ENCODE assay signal across 18 cellular contexts in genomic region chr12:112015938-112016337, GRCh38. TPM values are rescaled to one million over a fixed set of nuclear protein-coding genes. Genes with fewer than 3 reads are reported as not detected.
DNase-seq lines count a peak whose midpoint lies in the region; ATAC-seq, FAIRE-seq and TF ChIP-seq lines count a peak whose summit lies in the region.
"Had no signal": no experiment of that assay in that cellular context is flagged by ENCODE, and none has a peak within 500 bp of the region (broad histone marks: within the 10 kb centered on the region; RNA-seq: fewer than 3 reads in every experiment).

No MANE protein-coding gene starts in this region.

- H3K27ac Mint-ChIP-seq in activated T-helper 17 cell treated with anti-CD3 and anti-CD28 coated beads, Interleukin-2, amount 50 U/mL, for 72 hours, result peak overlapping the region; percentile 41
- peak overlapping the region; percentile 3 to 87 (median 76) for H3K27ac Mint-ChIP-seq in naive thymus-derived CD4-positive, alpha-beta T cell

- no peak for TF ChIP-seq CTCF in DND-41 (IDR thresholded peaks at IDR 0.05; ENCODE audit: borderline replicate concordance, extremely low read depth, low read length, poor library complexity, severe bottlenecking)

- peak overlapping the region in 7 of 11 experiments; percentile 90 to 98 (median 97); a peak in 14 of 22 replicates for H3K27ac ChIP-seq in BLaER1 treated with 17β-estradiol and CSF1 and Interleukin-3, amounts not matched to agents 10 nM and 100 nM
- no peak overlapping the region for H3K27ac ChIP-seq in DND-41 (ENCODE audit: low read length)
- H3K27ac ChIP-seq in naive thymus-derived CD4-positive, alpha-beta T cell (ENCODE audit: low read depth, low read length), result peak overlapping the region; percentile 5
- H3K27ac ChIP-seq: epithelial cell of prostate had no signal

- peaks cover 42 to 61% (median 56%) of the 10 kb centered on the region in 11 experiments for H3K36me3 ChIP-seq in BLaER1 treated with 17β-estradiol and CSF1 and Interleukin-3, amounts not matched to agents 10 nM and 100 nM
- H3K36me3 ChIP-seq in DND-41 (ENCODE audit: insufficient read depth, low read length), result peaks cover 57% of the 10 kb centered on the region
- H3K36me3 ChIP-seq in naive thymus-derived CD4-positive, alpha-beta T cell (ENCODE audit: control insufficient read depth in 2 of 3, insufficient read depth in 3 of 3, low read length in 3 of 3), result peaks cover 4 to 34% (median 6%) of the 10 kb centered on the region in 3 experiments

- H3K9ac ChIP-seq in BLaER1 treated with 17β-estradiol and CSF1 and Interleukin-3, amounts not matched to agents 10 nM and 100 nM, result peak overlapping the region in 1 of 11 experiments; percentile 91; a peak in 1 of 22 replicates
- H3K9ac ChIP-seq in DND-41 (ENCODE audit: low read depth, low read length), result no peak overlapping the region

- POLR2A ChIA-PET in naive thymus-derived CD4-positive, alpha-beta T cell (lab: Charles Lee), result interaction anchor here (1.0 to 6.5 kb wide), 3 partner anchors 18 to 71 kb away, joined by 4 to 285 read pairs (median 57); no protein-coding TSS in a partner anchor

- H3K9me3 Mint-ChIP-seq in activated T-helper 17 cell treated with anti-CD3 and anti-CD28 coated beads, Interleukin-2, amount 50 U/mL, for 72 hours, result no peaks in the 10 kb centered on the region
- peaks cover 0 to 10% (median 4%) of the 10 kb centered on the region in 11 donors for H3K9me3 Mint-ChIP-seq in naive thymus-derived CD4-positive, alpha-beta T cell

- no peaks in the 10 kb centered on the region for H3K27me3 Mint-ChIP-seq in activated T-helper 17 cell treated with anti-CD3 and anti-CD28 coated beads, Interleukin-2, amount 50 U/mL, for 72 hours
- H3K27me3 Mint-ChIP-seq in naive thymus-derived CD4-positive, alpha-beta T cell, result no peaks in the 10 kb centered on the region

- H3K4me3 ChIP-seq in BLaER1 treated with 17β-estradiol and CSF1 and Interleukin-3, amounts not matched to agents 10 nM and 100 nM, result no peak overlapping the region
- H3K4me3 ChIP-seq in DND-41 (ENCODE audit: low read depth in 1 of 2, low read length in 2 of 2), result no peak overlapping the region
- H3K4me3 ChIP-seq in naive thymus-derived CD4-positive, alpha-beta T cell (ENCODE audit: low read length), result no peak overlapping the region

- CTCF ChIA-PET in naive thymus-derived CD4-positive, alpha-beta T cell (lab: Charles Lee), result interaction anchor here (1.6 kb wide), 1 partner anchor 71 kb away, joined by 9 read pairs; no protein-coding TSS in a partner anchor

- H3K4me1 Mint-ChIP-seq in activated T-helper 17 cell treated with anti-CD3 and anti-CD28 coated beads, Interleukin-2, amount 50 U/mL, for 72 hours, result peaks cover 40% of the 10 kb centered on the region
- H3K4me1 Mint-ChIP-seq in naive thymus-derived CD4-positive, alpha-beta T cell, result peaks cover 42 to 83% (median 67%) of the 10 kb centered on the region in 7 donors

- peaks cover 0 to 15% (median 4%) of the 10 kb centered on the region in 11 experiments; a peak in 13 of 22 replicates for H3K9me3 ChIP-seq in BLaER1 treated with 17β-estradiol and CSF1 and Interleukin-3, amounts not matched to agents 10 nM and 100 nM (replicated peaks in 1 of 11)
- H3K9me3 ChIP-seq in DND-41 (ENCODE audit: insufficient read depth, low read length, severe bottlenecking), result no peaks in the 10 kb centered on the region
- H3K9me3 ChIP-seq in naive thymus-derived CD4-positive, alpha-beta T cell (ENCODE audit: control insufficient read depth in 2 of 3, low read length in 3 of 3), result no peaks in the 10 kb centered on the region

- H2AFZ ChIP-seq in DND-41 (ENCODE audit: low read depth, low read length), result no peak overlapping the region

- no peak for ATAC-seq in DND-41 (ENCODE audit: insufficient read depth, low read depth)
- no peak for ATAC-seq in activated T-helper 17 cell treated with anti-CD3 and anti-CD28 coated beads, Interleukin-2, amount 50 U/mL, for 72 hours (replicated peaks)
- ATAC-seq in naive thymus-derived CD4-positive, alpha-beta T cell, result no peak
- ATAC-seq: Panc1 had no signal

- no peak for FAIRE-seq in HTR-8/SVneo (lab: Jason Lieb, UNC)
- FAIRE-seq: GM19239, kidney had no signal

- H3K36me3 Mint-ChIP-seq in activated T-helper 17 cell treated with anti-CD3 and anti-CD28 coated beads, Interleukin-2, amount 50 U/mL, for 72 hours (ENCODE audit: low read depth), result peaks cover 78% of the 10 kb centered on the region
- peaks cover 10 to 39% (median 33%) of the 10 kb centered on the region in 5 donors for H3K36me3 Mint-ChIP-seq in naive thymus-derived CD4-positive, alpha-beta T cell

- peaks cover 96% of the 10 kb centered on the region for H3K79me2 ChIP-seq in DND-41 (ENCODE audit: insufficient read depth, low read length)

- peak overlapping the region in 10 of 11 experiments; percentile 79 to 97 (median 89); a peak in 15 of 22 replicates for H3K4me2 ChIP-seq in BLaER1 treated with 17β-estradiol and CSF1 and Interleukin-3, amounts not matched to agents 10 nM and 100 nM
- 0 out of 2 replicates have a peak overlapping the region, but pooled peaks have one; percentile 77 for H3K4me2 ChIP-seq in DND-41 (ENCODE audit: insufficient read depth, low read length)

- H3K27me3 ChIP-seq in BLaER1 treated with 17β-estradiol and CSF1 and Interleukin-3, amounts not matched to agents 10 nM and 100 nM, result 0 out of 22 replicates have a peak, but pooled peaks cover 0 to under 1% (median 0%) of the 10 kb centered on the region in 11 experiments
- no peaks in the 10 kb centered on the region for H3K27me3 ChIP-seq in DND-41 (ENCODE audit: insufficient read depth, low read length, poor library complexity)
- H3K27me3 ChIP-seq in naive thymus-derived CD4-positive, alpha-beta T cell (ENCODE audit: control insufficient read depth in 2 of 2, insufficient read depth in 2 of 2, low read length in 2 of 2), result no peaks in the 10 kb centered on the region

- peaks cover 23 to 50% (median 37%) of the 10 kb centered on the region in 10 experiments for H3K4me1 ChIP-seq in BLaER1 treated with 17β-estradiol and CSF1 and Interleukin-3, amounts not matched to agents 10 nM and 100 nM
- peaks cover 39% of the 10 kb centered on the region for H3K4me1 ChIP-seq in DND-41 (ENCODE audit: insufficient read depth, low read length)
- H3K4me1 ChIP-seq in naive thymus-derived CD4-positive, alpha-beta T cell (ENCODE audit: control insufficient read depth in 2 of 2, insufficient read depth in 2 of 2, low read length in 2 of 2), result peaks cover 21 to 47% of the 10 kb centered on the region in 2 donors

- peaks cover 50 to 71% (median 63%) of the 10 kb centered on the region in 11 experiments; a peak in 21 of 22 replicates for H4K20me1 ChIP-seq in BLaER1 treated with 17β-estradiol and CSF1 and Interleukin-3, amounts not matched to agents 10 nM and 100 nM
- H4K20me1 ChIP-seq in DND-41 (ENCODE audit: insufficient read depth, low read length), result peaks cover 54% of the 10 kb centered on the region

- no peak for DNase-seq in DND-41
- DNase-seq in naive thymus-derived CD4-positive, alpha-beta T cell, result no peak
- DNase-seq in DMS79 (lab: John Stamatoyannopoulos, UW), result no peak
- DNase-seq in stimulated activated CD4-positive, alpha-beta T cell treated with anti-CD3 and anti-CD28 coated beads, Interleukin-2, amount 100 ng/mL, for 48 hours, result no peak
- DNase-seq in NCI-H524 treated with DMSO at 0.1 percent for 48 hours (lab: John Stamatoyannopoulos, UW), result no peak
- DNase-seq in HTR-8/SVneo (ENCODE audit: insufficient read length, low spot score), result no peak
- DNase-seq: activated CD4-positive, CD25-positive, alpha-beta regulatory T cell treated with anti-CD3 and anti-CD28 coated beads, Interleukin-2, amount 50 U/mL, for 72 hours; activated gamma-delta T cell treated with Interleukin-2 at 50 U/mL for 16 hours; head of caudate nucleus; kidney; NCI-H1436; NCI-H510A; stimulated activated CD4-positive, alpha-beta T cell treated with anti-CD3 and anti-CD28 coated beads, Interleukin-1b, Interleukin-23, amount 100 ng/mL, for 48 hours had no signal

- intact Hi-C loops in naive thymus-derived CD4-positive, alpha-beta T cell (cut with micrococcal nuclease), result loop anchor here in 1 of 2 donors (10.0 kb wide), 1 partner anchor 331 kb away; the partner anchor contains the start of genes ACAD10 and BRAP

- H3K4me3 Mint-ChIP-seq in activated T-helper 17 cell treated with anti-CD3 and anti-CD28 coated beads, Interleukin-2, amount 50 U/mL, for 72 hours, result peak overlapping the region; percentile 96
- peak overlapping the region in 9 of 10 donors; percentile 30 to 78 (median 59) for H3K4me3 Mint-ChIP-seq in naive thymus-derived CD4-positive, alpha-beta T cell

RNA-seq across cellular contexts. Expression of gene ERP29, which starts 2.7 kb away (rescaled TPM):
- 10 to 100 TPM; 68.5 to 93.0 TPM for total RNA-seq in activated T-helper 17 cell treated with anti-CD3 and anti-CD28 coated beads, Interleukin-2, amount 50 U/mL, for 72 hours
- total RNA-seq in naive thymus-derived CD4-positive, alpha-beta T cell, result 100 to 1,000 TPM; 115 to 184 (median 127) TPM
- 100 to 1,000 TPM; 219 to 253 TPM for polyA plus RNA-seq in naive thymus-derived CD4-positive, alpha-beta T cell

RNA-seq across cellular contexts. Expression of gene TMEM116, which starts 3.0 kb away (rescaled TPM):
- total RNA-seq in activated T-helper 17 cell treated with anti-CD3 and anti-CD28 coated beads, Interleukin-2, amount 50 U/mL, for 72 hours, result 10 to 100 TPM; 13.8 to 16.9 TPM
- 10 to 100 TPM; 12.6 to 29.3 (median 23.0) TPM for total RNA-seq in naive thymus-derived CD4-positive, alpha-beta T cell
- polyA plus RNA-seq in naive thymus-derived CD4-positive, alpha-beta T cell, result 10 to 100 TPM in 1 of 2 donors, 1 to 10 TPM in 1; 8.7 to 13.3 TPM
